Comparison of ENCODE assay signal across 18 cellular contexts in genomic region chr7:37312608-37313007, GRCh38.
DNase-seq lines count a peak whose midpoint lies in the region; ATAC-seq and TF ChIP-seq lines count a peak whose summit lies in the region.
"Had no signal": no experiment of that assay in that cellular context is flagged by ENCODE, and none has a peak within 500 bp of the region (broad histone marks: within the 10 kb centered on the region; RNA-seq: fewer than 3 reads in every experiment).

No MANE protein-coding gene starts in this region.

- H3K4me3 Mint-ChIP-seq in activated T-cell treated with anti-CD3 and anti-CD28 coated beads, Interleukin-2, amount 50 U/mL, for 4 hours = no peak overlapping the region
- peak overlapping the region; percentile 1 for H3K4me3 Mint-ChIP-seq in T-helper 17 cell
- no peak overlapping the region for H3K4me3 Mint-ChIP-seq in effector memory CD8-positive, alpha-beta T cell
- H3K4me3 Mint-ChIP-seq: brain had no signal

- H3K27me3 ChIP-seq in suprapubic skin = no peaks in the 10 kb centered on the region

- H3K27me3 Mint-ChIP-seq in activated T-cell treated with anti-CD3 and anti-CD28 coated beads, Interleukin-2, amount 50 U/mL, for 4 hours (ENCODE audit: low read depth) = no peaks in the 10 kb centered on the region
- no peaks in the 10 kb centered on the region for H3K27me3 Mint-ChIP-seq in T-helper 17 cell
- H3K27me3 Mint-ChIP-seq in effector memory CD8-positive, alpha-beta T cell = no peaks in the 10 kb centered on the region
- H3K27me3 Mint-ChIP-seq: brain had no signal

- 88% methylated on average over 1 of the region's 1 CpG for WGBS in suprapubic skin

- H3K9me3 ChIP-seq in T-helper 17 cell (ENCODE audit: control insufficient read depth, low read length, poor library complexity, severe bottlenecking) (no peaks in the 10 kb centered on the region), suprapubic skin (no peaks in the 10 kb centered on the region)

- TF ChIP-seq EP300 in suprapubic skin (IDR thresholded peaks at IDR 0.05) = no peak

- TF ChIP-seq POLR2A in suprapubic skin (IDR thresholded peaks at IDR 0.05) = no peak

- H3K27ac ChIP-seq in suprapubic skin = no peak overlapping the region
- H3K27ac ChIP-seq: coronary artery had no signal

- ATAC-seq in activated T-cell treated with anti-CD3 and anti-CD28 coated beads, Interleukin-2, amount 50 U/mL, for 4 hours = peak; percentile 10 to 38
- ATAC-seq in T-helper 17 cell = no peak
- ATAC-seq in effector memory CD8-positive, alpha-beta T cell (replicated peaks) = no peak
- peak; percentile 53 for ATAC-seq in stimulated activated naive CD8-positive, alpha-beta T cell treated with anti-CD3 and anti-CD28 coated beads, Interleukin-15, Interleukin-2, amounts not matched to agents 100 U/mL and 50 U/mL, for 24 hours
- ATAC-seq: right cardiac atrium had no signal

- no peak overlapping the region for H3K4me3 ChIP-seq in suprapubic skin
- H3K4me3 ChIP-seq: coronary artery had no signal

- H3K9me3 Mint-ChIP-seq in activated T-cell treated with anti-CD3 and anti-CD28 coated beads, Interleukin-2, amount 50 U/mL, for 4 hours = no peaks in the 10 kb centered on the region
- no peaks in the 10 kb centered on the region for H3K9me3 Mint-ChIP-seq in effector memory CD8-positive, alpha-beta T cell

- DNase-seq in activated T-cell treated with anti-CD3 and anti-CD28 coated beads, Interleukin-2, amount 50 U/mL, for 4 hours = no peak
- DNase-seq in activated T-cell treated with anti-CD3 and anti-CD28 coated beads for 4 hours (no peak), T-helper 17 cell (no peak), suprapubic skin (ENCODE audit: low spot score in 2 of 2) (no peak), globus pallidus (ENCODE audit: low spot score) (no peak)
- no peak for DNase-seq in effector memory CD8-positive, alpha-beta T cell
- no peak for DNase-seq in stimulated activated naive CD8-positive, alpha-beta T cell treated with anti-CD3 and anti-CD28 coated beads, Interleukin-15, Interleukin-2, amounts not matched to agents 100 U/mL and 50 U/mL, for 24 hours
- no peak for DNase-seq in activated effector memory CD4-positive, alpha-beta T cell treated with Interleukin-2 at 50 U/mL for 16 hours
- DNase-seq: activated CD8-positive, alpha-beta memory T cell treated with anti-CD3 and anti-CD28 coated beads for 24 hours; DMS79 treated with DMSO at 0.1 percent for 48 hours; HCEC 1CT; NCI-H1092 treated with DMSO at 0.1 percent for 48 hours; NCI-H2081 treated with DMSO at 0.1 percent for 48 hours; NCI-H510A; SW 1271 had no signal

- H3K36me3 ChIP-seq in suprapubic skin = no peaks in the 10 kb centered on the region

- H3K27ac Mint-ChIP-seq in T-helper 17 cell = peak overlapping the region; percentile 99
- peak overlapping the region; percentile 81 to 96 for H3K27ac Mint-ChIP-seq in effector memory CD8-positive, alpha-beta T cell

- H3K36me3 Mint-ChIP-seq in activated T-cell treated with anti-CD3 and anti-CD28 coated beads, Interleukin-2, amount 50 U/mL, for 4 hours (ENCODE audit: insufficient read depth) = peaks cover 66% of the 10 kb centered on the region
- peaks cover 18% of the 10 kb centered on the region for H3K36me3 Mint-ChIP-seq in T-helper 17 cell (ENCODE audit: low read depth)
- peaks cover 20% of the 10 kb centered on the region for H3K36me3 Mint-ChIP-seq in effector memory CD8-positive, alpha-beta T cell (ENCODE audit: insufficient read depth)

- H3K4me1 ChIP-seq in suprapubic skin = no peaks in the 10 kb centered on the region

- peaks cover 77% of the 10 kb centered on the region for H3K4me1 Mint-ChIP-seq in activated T-cell treated with anti-CD3 and anti-CD28 coated beads, Interleukin-2, amount 50 U/mL, for 4 hours (ENCODE audit: low read depth)
- H3K4me1 Mint-ChIP-seq in T-helper 17 cell = peaks cover 62% of the 10 kb centered on the region
- peaks cover 38 to 51% of the 10 kb centered on the region in 2 donors for H3K4me1 Mint-ChIP-seq in effector memory CD8-positive, alpha-beta T cell (ENCODE audit: low read depth in 2 of 2)

- no peak for TF ChIP-seq CTCF in suprapubic skin (IDR thresholded peaks at IDR 0.05)

Comparison
In these comparisons a context has a peak if more than half of its experiments do, and no peak if none do; other contexts are left out.
1. ATAC-seq: peak in activated T-cell treated with anti-CD3 and anti-CD28 coated beads, Interleukin-2, amount 50 U/mL, for 4 hours (2 of 2) and stimulated activated naive CD8-positive, alpha-beta T cell treated with anti-CD3 and anti-CD28 coated beads, Interleukin-15, Interleukin-2, amounts not matched to agents 100 U/mL and 50 U/mL, for 24 hours (single experiment); none in T-helper 17 cell (single experiment) and effector memory CD8-positive, alpha-beta T cell (single experiment).